In genomic region chr1:81635816-81636215, GRCh38 we compare ENCODE assay signal across 24 cellular contexts.
DNase-seq lines count a peak whose midpoint lies in the region; ATAC-seq and TF ChIP-seq lines count a peak whose summit lies in the region.
"Had no signal": no experiment of that assay in that cellular context is flagged by ENCODE, and none has a peak within 500 bp of the region (broad histone marks: within the 10 kb centered on the region; RNA-seq: fewer than 3 reads in every experiment).

No MANE protein-coding gene starts in this region.

- H4K20me1 ChIP-seq in GM23338 (replicated peaks; ENCODE audit: insufficient read depth) (no peaks in the 10 kb centered on the region), hepatocyte (ENCODE audit: insufficient read depth, poor library complexity, severe bottlenecking) (no peaks in the 10 kb centered on the region), osteoblast (ENCODE audit: insufficient read depth, low read length) (no peaks in the 10 kb centered on the region)

- H3K79me2 ChIP-seq in GM23338 (replicated peaks; ENCODE audit: insufficient read depth) (no peaks in the 10 kb centered on the region), hepatocyte (no peaks in the 10 kb centered on the region), osteoblast (ENCODE audit: insufficient read depth, low read length) (no peaks in the 10 kb centered on the region)

- intact Hi-C loops in sigmoid colon (cut with DNase I) = no loop called here

- no peaks in the 10 kb centered on the region for H3F3A ChIP-seq in GM23338 (replicated peaks; ENCODE audit: low read depth)

- 64% methylated on average over 2 of the region's 2 CpGs for WGBS in hepatocyte (ENCODE audit: low lambda C conversion rate, missing lambda C conversion rate)
- WGBS in sigmoid colon, 2 donors = 92 to 95% methylated on average over 2 of the region's 2 CpGs

- no peaks in the 10 kb centered on the region for H3K9me3 Mint-ChIP-seq in GM23338
- H3K9me3 Mint-ChIP-seq: HFFc6 had no signal

- peak overlapping the region; percentile 47; the same call in 1 of the 2 replicates for H2AFZ ChIP-seq in GM23338
- no peak overlapping the region for H2AFZ ChIP-seq in hepatocyte
- peak overlapping the region; percentile 63 for H2AFZ ChIP-seq in osteoblast (ENCODE audit: low read length)

- H3K27ac ChIP-seq in GM23338 (ENCODE audit: low read depth) = no peak overlapping the region
- H3K27ac ChIP-seq in brain microvascular endothelial cell = no peak overlapping the region
- H3K27ac ChIP-seq in hepatocyte = no peak overlapping the region
- H3K27ac ChIP-seq in osteoblast (ENCODE audit: low read depth, low read length) = no peak overlapping the region
- no peak overlapping the region for H3K27ac ChIP-seq in sigmoid colon
- H3K27ac ChIP-seq: RWPE1 had no signal

- no peak for ATAC-seq in GM23338
- ATAC-seq: GM12878, K562 had no signal

- H3K36me3 Mint-ChIP-seq in GM23338 (ENCODE audit: low read depth) = no peaks in the 10 kb centered on the region

- no peak for TF ChIP-seq EP300 in sigmoid colon (IDR thresholded peaks at IDR 0.05)

- TF ChIP-seq POLR2A in sigmoid colon (IDR thresholded peaks at IDR 0.05) = no peak

- no peaks in the 10 kb centered on the region for H3K9me3 ChIP-seq in hepatocyte (ENCODE audit: low read depth)
- H3K9me3 ChIP-seq in osteoblast (ENCODE audit: low read depth, low read length) = no peaks in the 10 kb centered on the region
- H3K9me3 ChIP-seq in sigmoid colon = no peaks in the 10 kb centered on the region

- in situ Hi-C loops in brain microvascular endothelial cell (cut with HindIII; ENCODE audit: low pct_ligation_motif_present, low sequenced_read_pairs) = no loop called here

- DNase-seq in GM23338 (ENCODE audit: low spot score) (no peak), brain microvascular endothelial cell (peak; percentile 55), hepatocyte (ENCODE audit: low spot score) (peak; percentile 14), osteoblast (ENCODE audit: insufficient read length, low spot score, missing footprints) (no peak), sigmoid colon (no peak), NCI-H146 treated with DMSO at 0.1 percent for 48 hours (lab: John Stamatoyannopoulos, UW; ENCODE audit: unreplicated experiment) (no peak), DMS 273 (lab: John Stamatoyannopoulos, UW; ENCODE audit: unreplicated experiment) (no peak)
- DNase-seq in activated CD8-positive, alpha-beta memory T cell treated with anti-CD3 and anti-CD28 coated beads, Interleukin-2, amount 50 U/mL, for 48 hours = no peak
- DNase-seq: DMS79; H7; HFFc6; MM.1S; NCI-H1048; NCI-H1417 treated with DMSO at 0.1 percent for 48 hours; NCI-H187 treated with DMSO at 0.1 percent for 48 hours; NCI-H2107; NCI-H510A treated with DMSO at 0.1 percent for 48 hours; NCI-H748 treated with DMSO at 0.1 percent for 48 hours; NK-92 treated with Interleukin-12 subunit alpha and Interleukin-12 subunit beta, amount 100 ng/mL, for 24 hours; SIG-M5 had no signal

- H3K27me3 Mint-ChIP-seq in GM23338 (ENCODE audit: insufficient read depth, low read depth, poor library complexity) = peaks cover 2% of the 10 kb centered on the region
- H3K27me3 Mint-ChIP-seq: B cell had no signal

- no peak overlapping the region for H3K27ac Mint-ChIP-seq in GM23338
- H3K27ac Mint-ChIP-seq: B cell, HFFc6 had no signal

- H3K4me3 Mint-ChIP-seq in GM23338 = no peak overlapping the region
- H3K4me3 Mint-ChIP-seq: B cell, HFFc6 had no signal

- H3K9me2 ChIP-seq in GM23338 (ENCODE audit: insufficient read depth) (peaks cover 12% of the 10 kb centered on the region; the same call in 1 of the 2 replicates), hepatocyte (replicated peaks; ENCODE audit: insufficient read depth) (no peaks in the 10 kb centered on the region)

- H3K4me3 ChIP-seq in GM23338 = no peak overlapping the region
- H3K4me3 ChIP-seq in brain microvascular endothelial cell (ENCODE audit: low read depth, low read length) = no peak overlapping the region
- no peak overlapping the region for H3K4me3 ChIP-seq in hepatocyte
- no peak overlapping the region for H3K4me3 ChIP-seq in osteoblast (ENCODE audit: insufficient read depth, low read length)
- no peak overlapping the region for H3K4me3 ChIP-seq in sigmoid colon
- H3K4me3 ChIP-seq: GM12878, K562 had no signal

- no peaks in the 10 kb centered on the region for H3K4me1 ChIP-seq in GM23338 (ENCODE audit: insufficient read depth)
- no peaks in the 10 kb centered on the region for H3K4me1 ChIP-seq in hepatocyte (ENCODE audit: insufficient read depth)
- H3K4me1 ChIP-seq in osteoblast (ENCODE audit: insufficient read depth, low read length) = no peaks in the 10 kb centered on the region
- no peaks in the 10 kb centered on the region for H3K4me1 ChIP-seq in sigmoid colon

- H3K27me3 ChIP-seq in GM23338 (ENCODE audit: insufficient read depth) = no peaks in the 10 kb centered on the region
- H3K27me3 ChIP-seq in brain microvascular endothelial cell (replicated peaks) = no peaks in the 10 kb centered on the region
- no peaks in the 10 kb centered on the region for H3K27me3 ChIP-seq in hepatocyte
- H3K27me3 ChIP-seq in osteoblast (ENCODE audit: insufficient read depth, low read length) = no peaks in the 10 kb centered on the region
- H3K27me3 ChIP-seq in sigmoid colon = no peaks in the 10 kb centered on the region

- no peaks in the 10 kb centered on the region for H3K36me3 ChIP-seq in GM23338 (ENCODE audit: insufficient read depth)
- H3K36me3 ChIP-seq in brain microvascular endothelial cell (replicated peaks) = no peaks in the 10 kb centered on the region
- no peaks in the 10 kb centered on the region for H3K36me3 ChIP-seq in hepatocyte (replicated peaks; ENCODE audit: insufficient read depth, low read depth)
- no peaks in the 10 kb centered on the region for H3K36me3 ChIP-seq in osteoblast (ENCODE audit: insufficient read depth, low read length)
- H3K36me3 ChIP-seq in sigmoid colon = no peaks in the 10 kb centered on the region

- no peaks in the 10 kb centered on the region for H3K4me1 Mint-ChIP-seq in GM23338
- H3K4me1 Mint-ChIP-seq: B cell had no signal

- TF ChIP-seq CTCF in GM23338 (conservative IDR thresholded peaks at IDR 0.05; ENCODE audit: low read depth in 2 of 2) (no peak), brain microvascular endothelial cell (IDR thresholded peaks at IDR 0.05; ENCODE audit: low read depth, low read length, missing control alignments) (no peak), hepatocyte (IDR thresholded peaks at IDR 0.05; ENCODE audit: poor library complexity) (no peak), osteoblast (IDR thresholded peaks at IDR 0.05; ENCODE audit: extremely low read depth, low read depth, low read length) (no peak), sigmoid colon (IDR thresholded peaks at IDR 0.05) (no peak)

- no peak overlapping the region for H3K4me2 ChIP-seq in GM23338
- H3K4me2 ChIP-seq in hepatocyte = no peak overlapping the region
- no peak overlapping the region for H3K4me2 ChIP-seq in osteoblast (ENCODE audit: insufficient read depth, low read length)

TF ChIP-seq in GM23338, 12 proteins besides CTCF, POLR2A, EP300 and RAD21:
- TF ChIP-seq STAT1 (IDR thresholded peaks at IDR 0.05; ENCODE audit: unreplicated experiment) = no peak
- TF ChIP-seq CREB1 (CRISPR knock-in tag; IDR thresholded peaks at IDR 0.05; ENCODE audit: low read depth) = no peak
- no peak for TF ChIP-seq ETS1 (IDR thresholded peaks at IDR 0.05)
- no peak for TF ChIP-seq REST (IDR thresholded peaks at IDR 0.05; ENCODE audit: unreplicated experiment)
- TF ChIP-seq JUNB (IDR thresholded peaks at IDR 0.05; ENCODE audit: unreplicated experiment) = no peak
- TF ChIP-seq POLR2AphosphoS5 (IDR thresholded peaks at IDR 0.05; ENCODE audit: low read depth) = no peak
- no peak for TF ChIP-seq NANOG (IDR thresholded peaks at IDR 0.05; ENCODE audit: borderline replicate concordance)
- TF ChIP-seq ZNF331 (CRISPR knock-in tag; IDR thresholded peaks at IDR 0.05; ENCODE audit: low read depth) = no peak
- TF ChIP-seq ZNF114 (CRISPR knock-in tag; IDR thresholded peaks at IDR 0.05) = no peak
TF ChIP-seq in GM23338: peak in this region for 0.

Comparison
In these comparisons a context has a peak if more than half of its experiments do, and no peak if none do; other contexts are left out.
1. DNase-seq: peak in brain microvascular endothelial cell (single experiment) and hepatocyte (single experiment); none in GM23338 (single experiment), osteoblast (single experiment), sigmoid colon (single experiment), NCI-H146 treated with DMSO at 0.1 percent for 48 hours (single experiment), activated CD8-positive, alpha-beta memory T cell treated with anti-CD3 and anti-CD28 coated beads, Interleukin-2, amount 50 U/mL, for 48 hours (single experiment) and DMS 273 (single experiment).